In the genomic region with DNA sequence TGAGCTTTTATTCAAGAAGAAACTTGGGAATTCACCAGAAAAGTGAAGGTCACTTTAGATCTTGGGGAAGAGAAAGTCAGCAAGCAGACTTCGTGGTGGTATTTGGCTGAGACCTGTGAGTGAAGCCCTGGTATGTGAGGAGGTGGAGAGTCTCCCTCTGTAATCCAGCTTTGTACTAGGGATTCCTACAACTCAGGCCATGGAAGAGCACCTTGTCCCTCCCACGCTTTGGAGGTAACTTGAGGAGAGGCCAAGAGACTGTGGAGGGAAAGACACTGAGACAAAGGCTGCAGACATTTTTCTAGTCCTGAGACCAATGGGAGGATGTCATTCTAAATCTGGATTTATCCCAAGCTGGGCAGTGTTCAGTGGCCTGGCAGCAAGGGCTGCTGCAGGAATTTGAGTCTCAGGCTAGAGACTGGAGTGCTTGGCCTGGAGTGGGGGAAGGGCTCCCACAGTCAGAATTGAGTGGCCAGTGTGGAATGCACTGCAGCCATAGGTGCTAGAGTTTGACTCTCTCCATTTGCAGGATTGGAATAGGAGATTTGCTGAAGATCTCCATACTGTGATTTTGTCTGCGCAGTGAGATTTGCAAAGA, we compare ENCODE assay signal across 18 cellular contexts.
DNase-seq lines count a peak whose midpoint lies in the region; ATAC-seq and TF ChIP-seq lines count a peak whose summit lies in the region.
"Had no signal": no experiment of that assay in that cellular context is flagged by ENCODE, and none has a peak within 500 bp of the region (broad histone marks: within the 10 kb centered on the region; RNA-seq: fewer than 3 reads in every experiment).

No MANE protein-coding gene starts in this region.

- H3K4me1 Mint-ChIP-seq in WTC11, result peaks cover 28% of the 10 kb centered on the region
- peaks cover 7% of the 10 kb centered on the region for H3K4me1 Mint-ChIP-seq in neural progenitor cell
- H3K4me1 Mint-ChIP-seq: B cell had no signal

- H3K9me3 Mint-ChIP-seq in WTC11, result peaks cover 72% of the 10 kb centered on the region
- peaks cover 8% of the 10 kb centered on the region for H3K9me3 Mint-ChIP-seq in neural progenitor cell

- POLR2A ChIA-PET in WTC11 (lab: Charles Lee), result no interaction called here
- POLR2A ChIA-PET in OCI-LY7 (lab: Charles Lee), result interaction anchor here (1.0 kb wide), 1 partner anchor 10 kb away, joined by 3 read pairs; no protein-coding TSS in a partner anchor

- H3K4me3 Mint-ChIP-seq in WTC11, result peak overlapping the region; percentile 27
- H3K4me3 Mint-ChIP-seq in neural progenitor cell, result no peak overlapping the region
- H3K4me3 Mint-ChIP-seq: B cell had no signal

- H3K4me3 ChIP-seq in neural progenitor cell, result no peak overlapping the region
- no peak overlapping the region for H3K4me3 ChIP-seq in OCI-LY7 (ENCODE audit: low read depth, low read length, poor library complexity, severe bottlenecking)
- H3K4me3 ChIP-seq: Peyer's patch had no signal

- peaks cover 3% of the 10 kb centered on the region; the same call in 1 of the 2 replicates for H3K27me3 Mint-ChIP-seq in WTC11 (ENCODE audit: low read depth)
- H3K27me3 Mint-ChIP-seq in neural progenitor cell (ENCODE audit: insufficient read depth, low read depth), result peaks cover 2% of the 10 kb centered on the region

- H3K27me3 ChIP-seq in neural progenitor cell, result no peaks in the 10 kb centered on the region
- H3K27me3 ChIP-seq: Peyer's patch had no signal

- intact Hi-C loops in OCI-LY7 (cut with micrococcal nuclease; ENCODE audit: unreplicated experiment), result no loop called here

- ATAC-seq in WTC11 (peak; percentile 81), GM21825 (IDR thresholded peaks at IDR 0.05; ENCODE audit: unreplicated experiment) (no peak), HG02571 (IDR thresholded peaks at IDR 0.05; ENCODE audit: unreplicated experiment) (no peak)
- ATAC-seq: Right ventricle myocardium inferior had no signal

- H3K9me3 ChIP-seq in neural progenitor cell (ENCODE audit: low read depth) (no peaks in the 10 kb centered on the region), OCI-LY7 (ENCODE audit: low read length) (no peaks in the 10 kb centered on the region)
- H3K9me3 ChIP-seq: Peyer's patch had no signal

- H3K4me2 ChIP-seq in neural progenitor cell (no peak overlapping the region), OCI-LY7 (ENCODE audit: low read length) (no peak overlapping the region)

- H3K36me3 Mint-ChIP-seq in WTC11, result peaks cover 37% of the 10 kb centered on the region
- H3K36me3 Mint-ChIP-seq in neural progenitor cell, result no peaks in the 10 kb centered on the region

- CTCF ChIA-PET in WTC11 (lab: Charles Lee), result interaction anchor here (1.2 kb wide), 1 partner anchor 130 kb away, joined by 3 read pairs; no protein-coding TSS in a partner anchor
- CTCF ChIA-PET in OCI-LY7 (lab: Charles Lee; ENCODE audit: unreplicated experiment), result no interaction called here

- BruUV-seq in OCI-LY7 (replicated peaks; lab: Mats Ljungman, UMichigan), result no TSS peak

- H3K36me3 ChIP-seq in neural progenitor cell (no peaks in the 10 kb centered on the region), OCI-LY7 (ENCODE audit: insufficient read depth, low read length) (no peaks in the 10 kb centered on the region)
- H3K36me3 ChIP-seq: Peyer's patch had no signal

- TF ChIP-seq CTCF in WTC11 (IDR thresholded peaks at IDR 0.05) (no peak), neural progenitor cell (IDR thresholded peaks at IDR 0.05) (no peak), OCI-LY7 (conservative IDR thresholded peaks at IDR 0.05; ENCODE audit: low read length) (no peak)

- peak overlapping the region; percentile 26 for H2AFZ ChIP-seq in neural progenitor cell (replicated peaks)
- H2AFZ ChIP-seq in OCI-LY7 (ENCODE audit: low read length), result no peak overlapping the region

- peak overlapping the region; percentile 76 for H3K27ac Mint-ChIP-seq in WTC11
- peak overlapping the region; percentile 67 for H3K27ac Mint-ChIP-seq in neural progenitor cell
- H3K27ac Mint-ChIP-seq: B cell had no signal

- no peaks in the 10 kb centered on the region for H4K20me1 ChIP-seq in neural progenitor cell (ENCODE audit: low read depth)
- H4K20me1 ChIP-seq in OCI-LY7 (ENCODE audit: insufficient read depth, low read length), result no peaks in the 10 kb centered on the region

- peaks cover 4% of the 10 kb centered on the region for H3K4me1 ChIP-seq in neural progenitor cell
- no peaks in the 10 kb centered on the region for H3K4me1 ChIP-seq in OCI-LY7 (ENCODE audit: insufficient read depth, low read length, poor library complexity, severe bottlenecking)
- H3K4me1 ChIP-seq: Peyer's patch had no signal

- no peak overlapping the region for H3K9ac ChIP-seq in neural progenitor cell

- no peaks in the 10 kb centered on the region for H3K79me2 ChIP-seq in neural progenitor cell (ENCODE audit: low read depth)
- no peaks in the 10 kb centered on the region for H3K79me2 ChIP-seq in OCI-LY7 (ENCODE audit: insufficient read depth, low read depth, low read length)

- H3K9me2 ChIP-seq in OCI-LY7 (ENCODE audit: insufficient read depth, low read length), result no peaks in the 10 kb centered on the region

- DNase-seq in ELF-1 (ENCODE audit: low read depth, low spot score) (peak; percentile 43), WTC11 (ENCODE audit: low spot score) (peak; percentile 14), iPS-NIHi11 (ENCODE audit: low spot score) (peak; percentile 10), neural progenitor cell (ENCODE audit: low spot score) (peak; percentile 52), OCI-LY7 (ENCODE audit: low spot score) (no peak), hypothalamus (lab: John Stamatoyannopoulos, UW) (no peak)
- DNase-seq: 8988T, DMS79 treated with DMSO at 0.1 percent for 48 hours, NCI-H1092 treated with DMSO at 0.1 percent for 48 hours, NCI-H146, NCI-H2029 treated with DMSO at 0.1 percent for 48 hours, NCI-H2171, NCI-H526, Peyer's patch had no signal

- H3K27ac ChIP-seq in neural progenitor cell, result no peak overlapping the region
- no peak overlapping the region for H3K27ac ChIP-seq in OCI-LY7 (ENCODE audit: low read depth, low read length, poor library complexity, severe bottlenecking)
- H3K27ac ChIP-seq: Peyer's patch had no signal

- no peaks in the 10 kb centered on the region for H3F3A ChIP-seq in neural progenitor cell (ENCODE audit: low read depth)

TF ChIP-seq in WTC11, 78 proteins besides CTCF, POLR2A, EP300 and RAD21:
- TF ChIP-seq TEAD1 (CRISPR knock-in tag; IDR thresholded peaks at IDR 0.05), result no peak
- TF ChIP-seq ZNF219 (CRISPR knock-in tag; IDR thresholded peaks at IDR 0.05; ENCODE audit: borderline replicate concordance), result no peak
- no peak for TF ChIP-seq NR2C2 (CRISPR knock-in tag; IDR thresholded peaks at IDR 0.05)

Comparison
In these comparisons a context has a peak if more than half of its experiments do, and no peak if none do; other contexts are left out.
1. DNase-seq: peak in ELF-1 (single experiment), WTC11 (single experiment), iPS-NIHi11 (single experiment) and neural progenitor cell (single experiment); none in OCI-LY7 (single experiment) and hypothalamus (0 of 51).